In genomic region chr5:77008413-77008812, GRCh38 we compare ENCODE assay signal across 26 cellular contexts. TPM values are rescaled to one million over a fixed set of nuclear protein-coding genes. Genes with fewer than 3 reads are reported as not detected.
"Had no signal": no experiment of that assay in that cellular context is flagged by ENCODE, and none has a peak within 500 bp of the region (broad histone marks: within the 10 kb centered on the region; RNA-seq: fewer than 3 reads in every experiment).

No MANE protein-coding gene starts in this region.

- H3K9me3 ChIP-seq: left lung, lower lobe of right lung, ovary, right atrium auricular region, right lobe of liver, tibial nerve, uterus had no signal

- H3K4me3 ChIP-seq: left lung, lower lobe of right lung, ovary, right atrium auricular region, right lobe of liver, smooth muscle cell, tibial nerve, uterus had no signal

- H3K27me3 ChIP-seq: left lung, ovary, right atrium auricular region, right lobe of liver, tibial nerve had no signal

- H3K36me3 ChIP-seq: left lung, lower lobe of right lung, ovary, right atrium auricular region, right lobe of liver, tibial nerve, uterus had no signal

- H3K4me1 ChIP-seq: left lung, lower lobe of right lung, right atrium auricular region, right lobe of liver, tibial nerve, uterus had no signal

- FAIRE-seq: keratinocyte had no signal

- DNase-seq: kidney glomerular epithelial cell; left cardiac atrium; left lung; lower lobe of right lung; mesendoderm; naive B cell; natural killer cell; nephron progenitor cell; ovary; right lobe of liver; stimulated activated CD4-positive, alpha-beta T cell treated with anti-CD3 and anti-CD28 coated beads, Interleukin-1b, Interleukin-23, amount 100 ng/mL, for 48 hours; stimulated activated CD4-positive, alpha-beta T cell treated with anti-CD3 and anti-CD28 coated beads, Interleukin-2, amount 100 ng/mL, for 48 hours; stimulated activated CD4-positive, alpha-beta T cell treated with anti-CD3 and anti-CD28 coated beads, Interleukin-4, amount 100 ng/mL, for 4 hours; stimulated activated CD8-positive, alpha-beta memory T cell treated with anti-CD3 and anti-CD28 coated beads, Interleukin-4, amount 100 ng/mL, for 48 hours; stimulated activated naive CD4-positive, alpha-beta T cell treated with Interleukin-2 at 50 U/mL for 16 hours; stimulated activated naive CD8-positive, alpha-beta T cell treated with anti-CD3 and anti-CD28 coated beads, Interleukin-15, amount 100 ng/mL, for 72 hours; substantia nigra; uterus had no signal

RNA-seq across cellular contexts. Expression of gene CRHBP, which starts 55.6 kb away (rescaled TPM):
- total RNA-seq: mononuclear cell, pulmonary artery endothelial cell, renal cortical epithelial cell, skeletal muscle tissue had no signal
- polyA plus RNA-seq: keratinocyte had no signal
